Comparison of ENCODE assay signal across 27 cellular contexts in the genomic region with DNA sequence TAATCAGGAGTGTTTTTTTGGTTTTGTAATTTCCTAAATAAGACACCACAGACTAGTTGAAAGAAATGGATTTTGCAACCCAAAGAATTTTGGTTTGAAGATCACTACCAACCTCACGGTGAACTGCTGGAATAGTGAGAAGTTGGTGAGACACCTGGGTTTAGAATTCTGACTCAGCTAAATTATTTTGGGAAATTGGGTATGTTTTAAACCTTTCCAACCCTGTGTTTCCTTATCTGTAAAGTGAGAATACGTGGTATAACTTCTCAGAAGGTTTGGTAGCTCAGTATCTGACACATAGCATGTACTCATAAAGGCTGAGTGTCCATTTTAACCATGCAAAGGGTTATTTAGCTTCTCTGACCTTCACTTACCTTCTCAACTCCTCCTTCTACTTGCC.
"Had no signal": no experiment of that assay in that cellular context is flagged by ENCODE, and none has a peak within 500 bp of the region (broad histone marks: within the 10 kb centered on the region; RNA-seq: fewer than 3 reads in every experiment).

No MANE protein-coding gene starts in this region.

- ATAC-seq: Panc1, T-cell had no signal

- H3K4me1 ChIP-seq: SJSA1 had no signal

- H3K9ac ChIP-seq: SK-N-SH had no signal

- DNase-seq: Karpas-422, KG1, NCI-H1048, NCI-H1092 treated with DMSO at 0.1 percent for 48 hours, NCI-H1105 treated with DMSO at 0.1 percent for 48 hours, NCI-H1436, NCI-H1694, NCI-H187, NCI-H1930, NCI-H2029 treated with DMSO at 0.1 percent for 48 hours, NCI-H2171 treated with DMSO at 0.1 percent for 48 hours, NCI-H2227 treated with DMSO at 0.1 percent for 48 hours, NCI-H345, NCI-H446 treated with DMSO at 0.1 percent for 48 hours, NCI-H510A, NCI-H524, NCI-H526, NCI-H748 treated with DMSO at 0.1 percent for 48 hours, NCI-H82, PC-9, Right ventricle myocardium superior, SHP77 treated with DMSO at 0.1 percent for 48 hours, SK-N-SH, T-cell had no signal

- H2AFZ ChIP-seq: PC-9 had no signal

- H3K36me3 ChIP-seq: SJSA1 had no signal

- H3K4me3 ChIP-seq: PC-9, SJSA1 had no signal

- FAIRE-seq: RCC 7860 had no signal

- H3K27ac ChIP-seq: PC-9, SJSA1 had no signal

- H3K4me2 ChIP-seq: PC-9, SK-N-SH had no signal

- H3K9me2 ChIP-seq: SK-N-SH had no signal

- H3K9me3 ChIP-seq: SJSA1, SK-N-SH had no signal
